In genomic region chr1:224004552-224005315, GRCh38 we compare ENCODE assay signal across 8 cellular contexts.
DNase-seq lines count a peak whose midpoint lies in the region; TF ChIP-seq lines count a peak whose summit lies in the region.
"Not testable (repeated sequence)": the region's sequence is repeated elsewhere in the genome, so short reads cannot be mapped to it uniquely, and the experiment has no call there.

No MANE protein-coding gene starts in this region.

- H3K4me1 Mint-ChIP-seq in activated CD4-positive, alpha-beta memory T cell treated with anti-CD3 and anti-CD28 coated beads for 36 hours (ENCODE audit: low read depth); MCF 10A (ENCODE audit: insufficient read depth, unreplicated experiment): not testable (repeated sequence)

- CTCF ChIA-PET in activated CD4-positive, alpha-beta memory T cell treated with anti-CD3 and anti-CD28 coated beads for 36 hours (lab: Charles Lee), result interaction anchor here (1.5 kb wide), 1 partner anchor 12 kb away, joined by 3 read pairs; no protein-coding TSS in a partner anchor
- CTCF ChIA-PET in MCF 10A (lab: Yijun Ruan, JAX), result interaction anchor here (0.6 to 0.8 kb wide), 4 partner anchors 14 to 229 kb away, joined by 3 read pairs; no protein-coding TSS in a partner anchor

- in situ Hi-C loops in ACHN (cut with HindIII; ENCODE audit: low pct_ligation_motif_present, low pct_unique_long_range_greater_than_20kb, low sequenced_read_pairs), result not testable (repeated sequence)

- not testable (repeated sequence) for H3K27ac Mint-ChIP-seq in activated CD4-positive, alpha-beta memory T cell treated with anti-CD3 and anti-CD28 coated beads for 36 hours; MCF 10A (ENCODE audit: low read depth, unreplicated experiment)

- peaks cover 21% of the 10 kb centered on the region for H3K36me3 Mint-ChIP-seq in activated CD4-positive, alpha-beta memory T cell treated with anti-CD3 and anti-CD28 coated beads for 36 hours
- H3K36me3 Mint-ChIP-seq in MCF 10A (ENCODE audit: insufficient read depth, unreplicated experiment), result peaks cover 47% of the 10 kb centered on the region

- not testable (repeated sequence) for H3K27me3 Mint-ChIP-seq in activated CD4-positive, alpha-beta memory T cell treated with anti-CD3 and anti-CD28 coated beads for 36 hours; MCF 10A (ENCODE audit: insufficient read depth, unreplicated experiment)

- not testable (repeated sequence) for H3K4me3 Mint-ChIP-seq in activated CD4-positive, alpha-beta memory T cell treated with anti-CD3 and anti-CD28 coated beads for 36 hours; MCF 10A (ENCODE audit: unreplicated experiment)

- H3K9me3 Mint-ChIP-seq in activated CD4-positive, alpha-beta memory T cell treated with anti-CD3 and anti-CD28 coated beads for 36 hours; MCF 10A (ENCODE audit: unreplicated experiment): not testable (repeated sequence)

- intact Hi-C loops in activated CD4-positive, alpha-beta memory T cell treated with anti-CD3 and anti-CD28 coated beads for 36 hours (cut with micrococcal nuclease), result loop anchor here (5.0 kb wide), 1 partner anchor 307 kb away; no protein-coding TSS in a partner anchor
- intact Hi-C loops in MCF 10A (cut with micrococcal nuclease), result not testable (repeated sequence)

- TF ChIP-seq CTCF in GM10266 (IDR thresholded peaks at IDR 0.05; ENCODE audit: control insufficient read depth, insufficient read depth, low read depth, missing control alignments) (peak; percentile 21), MCF 10A (IDR thresholded peaks at IDR 0.05; ENCODE audit: unreplicated experiment) (peak; percentile 40)

- DNase-seq in ACHN (peak; percentile 67), M059J (ENCODE audit: low read depth) (peak; percentile 42), RPMI7951 (ENCODE audit: low read depth) (peak; percentile 27), MCF 10A (ENCODE audit: unreplicated experiment) (peak; percentile 70), iPS-NIHi11 (ENCODE audit: low spot score) (peak; percentile 23)
- not testable (repeated sequence) for DNase-seq in GM10266 (ENCODE audit: extremely low spot score)
- peak; percentile 19 for DNase-seq in activated CD4-positive, alpha-beta memory T cell treated with anti-CD3 and anti-CD28 coated beads for 36 hours
- DNase-seq in stimulated activated CD4-positive, alpha-beta T cell treated with anti-CD3 and anti-CD28 coated beads, Interleukin-12 subunit alpha, Interleukin-12 subunit beta, amount 100 ng/mL, for 48 hours (ENCODE audit: low read depth in 2 of 3, low spot score in 1 of 3), result peak in 2 of 3 donors; percentile 20 to 27

- not testable (repeated sequence) for BruUV-seq in MCF 10A (replicated peaks; lab: Mats Ljungman, UMichigan)

- POLR2A ChIA-PET in activated CD4-positive, alpha-beta memory T cell treated with anti-CD3 and anti-CD28 coated beads for 36 hours (lab: Charles Lee), result not testable (repeated sequence)
- POLR2A ChIA-PET in MCF 10A (lab: Yijun Ruan, JAX), result interaction anchor here (0.6 to 0.7 kb wide), 2 partner anchors 57 to 290 kb away, joined by 3 to 4 read pairs; no protein-coding TSS in a partner anchor
